Comparison of ENCODE assay signal across 18 cellular contexts in genomic region chr14:67580336-67581230, GRCh38. TPM values are rescaled to one million over a fixed set of nuclear protein-coding genes. Genes with fewer than 3 reads are reported as not detected.
DNase-seq lines count a peak whose midpoint lies in the region; ATAC-seq and FAIRE-seq lines count a peak whose summit lies in the region.
"Had no signal": no experiment of that assay in that cellular context is flagged by ENCODE, and none has a peak within 500 bp of the region (broad histone marks: within the 10 kb centered on the region; RNA-seq: fewer than 3 reads in every experiment).

No MANE protein-coding gene starts in this region.

- FAIRE-seq in HTR-8/SVneo (lab: Jason Lieb, UNC): peak; percentile 90
- FAIRE-seq: GM12892, GM19239, K562 had no signal

- H3K27ac ChIP-seq in cingulate gyrus (ENCODE audit: low read depth, low read length): peak overlapping the region; percentile 11

- DNase-seq in Ammon's horn (ENCODE audit: low spot score) (peak; percentile 51), HTR-8/SVneo (ENCODE audit: insufficient read length, low spot score) (no peak), mesenteric fat pad (ENCODE audit: low spot score) (peak; percentile 71), NCI-H1694 treated with DMSO at 0.1 percent for 48 hours (lab: John Stamatoyannopoulos, UW) (no peak)
- DNase-seq: Calu3, NCI-H1436 treated with DMSO at 0.1 percent for 48 hours, NCI-H2107, NCI-H345, NCI-H526 treated with DMSO at 0.1 percent for 48 hours, SHP77 treated with DMSO at 0.1 percent for 48 hours had no signal

- ATAC-seq in HG02852 (IDR thresholded peaks at IDR 0.05; ENCODE audit: unreplicated experiment) (no peak), GM21360 (IDR thresholded peaks at IDR 0.05; ENCODE audit: unreplicated experiment) (no peak), HG03280 (IDR thresholded peaks at IDR 0.05; ENCODE audit: unreplicated experiment) (no peak)
- ATAC-seq: HCT116, K562 had no signal

RNA-seq across cellular contexts. Expression of gene PIGH, which starts 19.5 kb away (rescaled TPM):
- total RNA-seq in mesenteric fat pad: 16.9 TPM

RNA-seq across cellular contexts. Expression of gene ARG2, which starts 39.1 kb away (rescaled TPM):
- 6.6 TPM for total RNA-seq in mesenteric fat pad

RNA-seq across cellular contexts. Expression of gene PLEKHH1, which starts 47.5 kb away (rescaled TPM):
- 6.8 TPM for total RNA-seq in mesenteric fat pad

Comparison
In these comparisons a context has a peak if more than half of its experiments do, and no peak if none do; other contexts are left out.
1. DNase-seq: peak in Ammon's horn (single experiment) and mesenteric fat pad (single experiment); none in HTR-8/SVneo (single experiment) and NCI-H1694 treated with DMSO at 0.1 percent for 48 hours (single experiment).